ENCODE assay signal across 8 cellular contexts in genomic region chr15:52295421-52295991, GRCh38. TPM values are rescaled to one million over a fixed set of nuclear protein-coding genes. Genes with fewer than 3 reads are reported as not detected.
DNase-seq lines count a peak whose midpoint lies in the region; ATAC-seq and TF ChIP-seq lines count a peak whose summit lies in the region.

MYO5C (minus strand) TSS chr15:52295804; CDS start chr15:52295636, 168 bp downstream.

- H3K27me3 ChIP-seq in HUES6 (ENCODE audit: control insufficient read depth, insufficient read depth, low read length): peaks cover 6% of the 10 kb centered on the region; the same call in 1 of the 2 replicates
- H3K27me3 ChIP-seq in upper lobe of right lung: peaks cover 24% of the 10 kb centered on the region

- intact Hi-C loops in upper lobe of right lung (cut with DNase I): no loop called here

- H3K27me3 Mint-ChIP-seq in endothelial cell (ENCODE audit: unreplicated experiment) (peaks cover 4% of the 10 kb centered on the region), mesothelial cell of epicardium (ENCODE audit: low read depth) (peaks cover 38% of the 10 kb centered on the region)

- POLR2A ChIA-PET in RWPE1 (lab: Yijun Ruan, JAX; ENCODE audit: low non-redundant PET): interaction anchor here (0.6 to 1.0 kb wide), 2 partner anchors 8 to 61 kb away, joined by 3 read pairs; no protein-coding TSS in a partner anchor

- peak within 1 kb of the TSS; percentile 69 for H3K9ac ChIP-seq in HUES6 (ENCODE audit: low read length)

- H3K9me3 ChIP-seq in HUES6 (ENCODE audit: control insufficient read depth, insufficient read depth, low read depth, low read length) (no peaks in the 10 kb centered on the region), upper lobe of right lung (no peaks in the 10 kb centered on the region)

- peak; percentile 93 for DNase-seq in COLO668 (lab: John Stamatoyannopoulos, UW; ENCODE audit: unreplicated experiment)
- DNase-seq in RWPE1 (ENCODE audit: low spot score): peak; percentile 89
- peak; percentile 93 for DNase-seq in endothelial cell (ENCODE audit: low spot score)
- DNase-seq in mesothelial cell of epicardium (ENCODE audit: low spot score in 2 of 2, unreplicated experiment in 2 of 2): peak; percentile 49 to 78
- peak; percentile 96 for DNase-seq in upper lobe of right lung
- no peak for DNase-seq in activated CD4-positive, CD25-positive, alpha-beta regulatory T cell treated with anti-CD3 and anti-CD28 coated beads, Interleukin-2, amount 50 U/mL, for 72 hours

- H3K4me3 Mint-ChIP-seq in endothelial cell (ENCODE audit: unreplicated experiment): peak within 1 kb of the TSS; percentile 85
- H3K4me3 Mint-ChIP-seq in mesothelial cell of epicardium: peak within 1 kb of the TSS; percentile 67

- CTCF ChIA-PET in RWPE1 (lab: Yijun Ruan, JAX): no interaction called here

- H3K36me3 Mint-ChIP-seq in endothelial cell (ENCODE audit: low read depth, unreplicated experiment): no peaks in the 10 kb centered on the region
- no peaks in the 10 kb centered on the region for H3K36me3 Mint-ChIP-seq in mesothelial cell of epicardium

- peak; percentile 96 for ATAC-seq in upper lobe of right lung
- no peak for ATAC-seq in GM18867 (IDR thresholded peaks at IDR 0.05; ENCODE audit: unreplicated experiment)

- H3K4me1 ChIP-seq in HUES6 (ENCODE audit: control insufficient read depth, insufficient read depth, low read length): no peaks in the 10 kb centered on the region; the same call in 1 of the 2 replicates
- H3K4me1 ChIP-seq in upper lobe of right lung: peaks cover 13% of the 10 kb centered on the region

- H3K4me1 Mint-ChIP-seq in endothelial cell (ENCODE audit: unreplicated experiment) (no peaks in the 10 kb centered on the region), mesothelial cell of epicardium (peaks cover 5% of the 10 kb centered on the region)

- H3K27ac ChIP-seq in HUES6 (ENCODE audit: low read depth, low read length): no peak within 1 kb of the TSS
- no peak within 1 kb of the TSS for H3K27ac ChIP-seq in RWPE1
- H3K27ac ChIP-seq in upper lobe of right lung: peak within 1 kb of the TSS; percentile 80

- no peaks in the 10 kb centered on the region for H3K9me3 Mint-ChIP-seq in endothelial cell (ENCODE audit: unreplicated experiment)
- H3K9me3 Mint-ChIP-seq in mesothelial cell of epicardium: peaks cover 11% of the 10 kb centered on the region

- H3K36me3 ChIP-seq in HUES6 (ENCODE audit: control insufficient read depth, insufficient read depth, low read length): peaks cover 4% of the 10 kb centered on the region; the same call in 1 of the 2 replicates
- no peaks in the 10 kb centered on the region for H3K36me3 ChIP-seq in upper lobe of right lung

- H3K27ac Mint-ChIP-seq in endothelial cell (ENCODE audit: unreplicated experiment) (no peak within 1 kb of the TSS), mesothelial cell of epicardium (no peak within 1 kb of the TSS)

- no peak for TF ChIP-seq CTCF in RWPE1 (conservative IDR thresholded peaks at IDR 0.05; ENCODE audit: low read depth)
- TF ChIP-seq CTCF in endothelial cell (IDR thresholded peaks at IDR 0.05; ENCODE audit: unreplicated experiment): no peak
- no peak for TF ChIP-seq CTCF in mesothelial cell of epicardium (IDR thresholded peaks at IDR 0.05; ENCODE audit: unreplicated experiment)
- TF ChIP-seq CTCF in upper lobe of right lung (IDR thresholded peaks at IDR 0.05): no peak

- H3K4me3 ChIP-seq in HUES6 (ENCODE audit: low read depth, low read length): peak within 1 kb of the TSS; percentile 76
- H3K4me3 ChIP-seq in upper lobe of right lung: peak within 1 kb of the TSS; percentile 57

RNA-seq across cellular contexts. Expression of gene MYO5C, which starts in this region (rescaled TPM):
- 22.9 TPM for total RNA-seq in endothelial cell (ENCODE audit: unreplicated experiment)
- total RNA-seq in mesothelial cell of epicardium: 19.9 to 23.1 TPM (median 23.0 TPM) in 3 replicates
- total RNA-seq in upper lobe of right lung: 80.0 TPM
